Comparison of ENCODE assay signal across 8 cellular contexts in the genomic region with DNA sequence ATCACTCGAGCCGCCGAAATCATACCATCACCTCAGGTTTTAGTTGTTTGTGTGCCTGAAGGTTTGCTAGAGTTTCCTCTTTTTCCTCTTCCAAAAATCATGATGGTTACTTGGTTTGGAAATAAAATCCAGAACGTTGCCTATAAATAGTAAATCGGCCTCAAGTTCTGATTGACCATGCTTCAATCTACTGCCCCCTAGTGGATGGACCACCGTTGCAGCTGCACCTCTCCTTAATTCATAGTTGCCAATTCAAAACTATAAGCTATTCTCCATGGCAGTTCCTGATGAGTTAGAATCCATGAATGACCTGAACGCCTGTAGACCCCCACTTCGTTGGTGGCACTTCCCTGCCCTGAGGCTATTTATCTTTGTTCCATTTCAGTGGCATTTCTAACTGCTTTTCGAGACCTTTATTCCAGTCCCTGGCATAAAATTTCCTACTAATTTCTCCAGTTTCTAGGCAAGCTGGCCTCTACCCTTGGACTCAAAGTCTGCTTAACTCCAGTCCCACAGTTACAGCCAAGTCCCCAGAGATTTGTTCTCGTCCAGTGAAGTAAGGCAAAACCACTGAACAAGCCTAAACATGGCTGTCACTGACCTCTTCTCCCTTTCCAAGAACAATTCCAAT.
DNase-seq lines count a peak whose midpoint lies in the region; ATAC-seq and TF ChIP-seq lines count a peak whose summit lies in the region.

No MANE protein-coding gene starts in this region.

- H3K27me3 Mint-ChIP-seq in activated CD8-positive, alpha-beta T cell treated with anti-CD3 and anti-CD28 coated beads for 36 hours = peaks cover 5% of the 10 kb centered on the region

- H3K9me3 Mint-ChIP-seq in activated CD8-positive, alpha-beta T cell treated with anti-CD3 and anti-CD28 coated beads for 36 hours = no peaks in the 10 kb centered on the region

- H3K36me3 Mint-ChIP-seq in activated CD8-positive, alpha-beta T cell treated with anti-CD3 and anti-CD28 coated beads for 36 hours (ENCODE audit: low read depth) = no peaks in the 10 kb centered on the region

- peak; percentile 80 for TF ChIP-seq CTCF in activated CD8-positive, alpha-beta T cell treated with anti-CD3 and anti-CD28 coated beads for 36 hours (IDR thresholded peaks at IDR 0.05)

- DNase-seq in COLO668 (lab: John Stamatoyannopoulos, UW; ENCODE audit: unreplicated experiment) = peak; percentile 21
- peak; percentile 8 for DNase-seq in GM19238 (ENCODE audit: insufficient read length, low spot score)
- peak; percentile 14 for DNase-seq in MV-4-11 (lab: John Stamatoyannopoulos, UW)
- peak; percentile 66 for DNase-seq in activated CD8-positive, alpha-beta T cell treated with anti-CD3 and anti-CD28 coated beads for 36 hours
- peak; percentile 20 for DNase-seq in germinal center (ENCODE audit: low spot score)
- peak; percentile 53 for DNase-seq in pons (ENCODE audit: low spot score)

- CTCF ChIA-PET in activated CD8-positive, alpha-beta T cell treated with anti-CD3 and anti-CD28 coated beads for 36 hours (lab: Charles Lee) = interaction anchor here (1.0 to 1.9 kb wide), 8 partner anchors 8 to 282 kb away, joined by 3 to 8 read pairs (median 4); no protein-coding TSS in a partner anchor

- no peak overlapping the region for H3K27ac Mint-ChIP-seq in activated CD8-positive, alpha-beta T cell treated with anti-CD3 and anti-CD28 coated beads for 36 hours

- no peak for ATAC-seq in activated CD8-positive, alpha-beta T cell treated with anti-CD3 and anti-CD28 coated beads for 36 hours
- no peak for ATAC-seq in GM21528 (IDR thresholded peaks at IDR 0.05; ENCODE audit: low FRiP score, unreplicated experiment)
- ATAC-seq in HG03571 (IDR thresholded peaks at IDR 0.05; ENCODE audit: unreplicated experiment) = no peak

- POLR2A ChIA-PET in activated CD8-positive, alpha-beta T cell treated with anti-CD3 and anti-CD28 coated beads for 36 hours (lab: Charles Lee) = no interaction called here

- intact Hi-C loops in activated CD8-positive, alpha-beta T cell treated with anti-CD3 and anti-CD28 coated beads for 36 hours (cut with micrococcal nuclease) = no loop called here

- H3K4me3 Mint-ChIP-seq in activated CD8-positive, alpha-beta T cell treated with anti-CD3 and anti-CD28 coated beads for 36 hours = no peak overlapping the region

- no peaks in the 10 kb centered on the region for H3K4me1 Mint-ChIP-seq in activated CD8-positive, alpha-beta T cell treated with anti-CD3 and anti-CD28 coated beads for 36 hours (ENCODE audit: low read depth)

Comparison
In these comparisons a context has a peak if more than half of its experiments do, and no peak if none do; other contexts are left out.
1. DNase-seq: peak in every context shown above with its lines; median percentile 66 in activated CD8-positive, alpha-beta T cell treated with anti-CD3 and anti-CD28 coated beads for 36 hours; 53 in pons; 21 in COLO668; 20 in germinal center; 14 in MV-4-11; 8 in GM19238.